Comparison of ENCODE assay signal across 15 cellular contexts in genomic region chr7:134440067-134440466, GRCh38. TPM values are rescaled to one million over a fixed set of nuclear protein-coding genes. Genes with fewer than 3 reads are reported as not detected.
A peak's percentile ranks its signal among the peaks of the same experiment; 100 is the strongest.
DNase-seq lines count a peak whose midpoint lies in the region; ATAC-seq, FAIRE-seq and TF ChIP-seq lines count a peak whose summit lies in the region.
"Had no signal": no experiment of that assay in that cellular context is flagged by ENCODE, and none has a peak within 500 bp of the region (broad histone marks: within the 10 kb centered on the region; RNA-seq: fewer than 3 reads in every experiment).

No MANE protein-coding gene starts in this region.

- TF ChIP-seq CTCF in A549 (IDR thresholded peaks at IDR 0.05) (no peak), adrenal gland (IDR thresholded peaks at IDR 0.05) (no peak), heart right ventricle (IDR thresholded peaks at IDR 0.05) (no peak), omental fat pad (IDR thresholded peaks at IDR 0.05) (no peak)

- POLR2A ChIA-PET in A549 (lab: Yijun Ruan, JAX), result interaction anchor here (1.2 kb wide), 1 partner anchor 8 kb away, joined by 7 read pairs; no protein-coding TSS in a partner anchor

- ATAC-seq in A549 (peak; percentile 7 to 10; a peak in 4 of 6 replicates), heart right ventricle (peak in 7 of 8 donors; percentile 17 to 68 (median 58)), right cardiac atrium (peak; percentile 34 to 57), omental fat pad (ENCODE audit: low FRiP score) (no peak), HG03520 (IDR thresholded peaks at IDR 0.05; ENCODE audit: unreplicated experiment) (no peak)
- ATAC-seq: CD8-positive, alpha-beta T cell; HCT116 had no signal

- no peak overlapping the region for H3K4me2 ChIP-seq in A549

- no peak for DNase-seq in A549 (ENCODE audit: low read depth in 1 of 2, low spot score in 1 of 2)
- DNase-seq in adrenal gland, result peak; percentile 73 to 91 (median 87)
- DNase-seq in heart right ventricle, result peak in 1 of 2 donors; percentile 37
- peak in 1 of 3 donors; percentile 70 for DNase-seq in right cardiac atrium
- no peak for DNase-seq in omental fat pad (ENCODE audit: low spot score)
- DNase-seq in activated effector memory CD4-positive, alpha-beta T cell treated with anti-CD3 and anti-CD28 coated beads, Interleukin-2, amount 50 U/mL, for 16 hours, result no peak
- DNase-seq: Caco-2; CD8-positive, alpha-beta T cell; DMS53; GF-D8; GM23248 had no signal

- no peak for TF ChIP-seq RAD21 in A549 (conservative IDR thresholded peaks at IDR 0.05 in 1 of 2, IDR thresholded peaks at IDR 0.05 in 1 of 2)

- H3K4me1 ChIP-seq in A549 (peaks cover 16% of the 10 kb centered on the region), adrenal gland (replicated peaks in 1 of 2) (peaks cover 16 to 40% of the 10 kb centered on the region in 2 donors), heart right ventricle (peaks cover 0 to 21% (median 13%) of the 10 kb centered on the region in 9 donors), right cardiac atrium (ENCODE audit: control insufficient read depth, insufficient read depth, low read length) (no peaks in the 10 kb centered on the region)

- H3K9me3 ChIP-seq in A549 (peaks cover 7% of the 10 kb centered on the region; the same call in 2 of the 3 replicates), adrenal gland (replicated peaks in 1 of 3) (no peaks in the 10 kb centered on the region), heart right ventricle (peaks cover 0 to 13% (median 0%) of the 10 kb centered on the region in 11 donors), right cardiac atrium (ENCODE audit: control insufficient read depth, low read length) (no peaks in the 10 kb centered on the region)
- H3K9me3 ChIP-seq: Caco-2 had no signal

- WGBS in A549 (ENCODE audit: missing lambda C conversion rate), result 90% methylated on average over 8 of the region's 8 CpGs
- WGBS in adrenal gland, 4 donors, result 37 to 46% (median 43%) methylated on average over 8 of the region's 8 CpGs
- 37 to 55% methylated on average over 8 of the region's 8 CpGs for WGBS in heart right ventricle, 2 donors
- WGBS in right cardiac atrium, result 45% methylated on average over 8 of the region's 8 CpGs

- no peak for FAIRE-seq in A549 (lab: Jason Lieb, UNC)
- FAIRE-seq: A204.1, H54 had no signal

- TF ChIP-seq POLR2A in A549 (IDR thresholded peaks at IDR 0.05; ENCODE audit: low read length) (no peak), adrenal gland (IDR thresholded peaks at IDR 0.05) (peak; percentile 29 to 47)

- H3K36me3 ChIP-seq in adrenal gland (replicated peaks in 1 of 2) (peaks cover 0 to 49% of the 10 kb centered on the region in 2 donors), heart right ventricle (peaks cover 0 to 53% (median 34%) of the 10 kb centered on the region in 9 donors)

- peak overlapping the region in 1 of 2 experiments; percentile 14; a peak in 2 of 6 replicates for H3K27ac ChIP-seq in A549
- H3K27ac ChIP-seq in adrenal gland, result peak overlapping the region; percentile 55 to 89 (median 66)
- H3K27ac ChIP-seq in heart right ventricle, result peak overlapping the region in 2 of 10 donors; percentile 5 to 17
- H3K27ac ChIP-seq in right cardiac atrium (ENCODE audit: low read length), result no peak overlapping the region
- H3K27ac ChIP-seq: GM23248 had no signal

- CTCF ChIA-PET in A549 (lab: Yijun Ruan, JAX), result interaction anchor here (0.6 to 14.5 kb wide), 12 partner anchors 8 to 166 kb away, joined by 3 to 258 read pairs (median 7); partner anchors contain the start of gene AKR1B1

- intact Hi-C loops in adrenal gland (cut with DNase I) (no loop called here), heart right ventricle (cut with DNase I) (loop anchor here in 1 of 10 donors (2.0 kb wide), 1 partner anchor 73 kb away; no protein-coding TSS in a partner anchor), right cardiac atrium (cut with DNase I) (no loop called here)

- H3K27me3 ChIP-seq in adrenal gland (no peaks in the 10 kb centered on the region), heart right ventricle (no peaks in the 10 kb centered on the region), right cardiac atrium (ENCODE audit: control insufficient read depth, insufficient read depth) (no peaks in the 10 kb centered on the region)

- no peak overlapping the region for H3K4me3 ChIP-seq in A549
- H3K4me3 ChIP-seq in adrenal gland, result no peak overlapping the region
- no peak overlapping the region for H3K4me3 ChIP-seq in heart right ventricle
- H3K4me3 ChIP-seq in right cardiac atrium (ENCODE audit: low read length), result no peak overlapping the region
- H3K4me3 ChIP-seq: GM23248 had no signal

- TF ChIP-seq EP300 in A549 (IDR thresholded peaks at IDR 0.05), result no peak

TF ChIP-seq in A549, 52 proteins besides CTCF, POLR2A, EP300 and RAD21:
- TF ChIP-seq MAX (IDR thresholded peaks at IDR 0.05) (no peak), RCOR1 (IDR thresholded peaks at IDR 0.05; ENCODE audit: low read depth, low read length) (no peak), RFX5 (IDR thresholded peaks at IDR 0.05) (no peak), BCL3 (IDR thresholded peaks at IDR 0.05) (no peak), ZC3H11A (IDR thresholded peaks at IDR 0.05) (no peak), CBX2 (IDR thresholded peaks at IDR 0.05; ENCODE audit: borderline replicate concordance, low read depth) (no peak), FOSB (CRISPR knock-in tag; IDR thresholded peaks at IDR 0.05) (no peak), FOSL2 (IDR thresholded peaks at IDR 0.05) (no peak), FOSL2 (CRISPR knock-in tag; IDR thresholded peaks at IDR 0.05) (no peak), GATA3 (IDR thresholded peaks at IDR 0.05; ENCODE audit: borderline replicate concordance) (no peak), CHD2 (IDR thresholded peaks at IDR 0.05; ENCODE audit: low read length, partially characterized antibody) (no peak), CBX8 (IDR thresholded peaks at IDR 0.05) (no peak)

RNA-seq across cellular contexts. Expression of gene AKR1B1, which starts 18.8 kb away (rescaled TPM):
- polyA plus RNA-seq in A549 (2011; rRNA removed), result 1,636 and 1,761 TPM in 2 replicates
- polyA plus RNA-seq in A549 (2012; cell fraction: cytosol; rRNA removed), result 1,617 and 1,738 TPM in 2 replicates
- 1,542 and 1,798 TPM in 2 replicates for polyA plus RNA-seq in A549 (2012; cell fraction: nucleus; rRNA removed)
- 4,339 to 6,918 TPM (median 6,205 TPM) in 3 replicates for polyA plus RNA-seq in A549 (2017; fragmentation: RNase III; extraction: RNeasy Plus Mini Kit Qiagen cat#74134 plus additional on column Dnase treatment)
- 620 and 678 TPM in 2 replicates for polyA minus RNA-seq in A549 (2011; rRNA and poly(A)+ RNA removed)
- total RNA-seq in adrenal gland, result 1,000 to 10,000 TPM; 1,560 to 4,669 (median 4,059) TPM
- polyA plus RNA-seq in adrenal gland, result 1,000 to 10,000 TPM; 1,140 to 3,530 (median 1,408) TPM
- 100 to 1,000 TPM; 128 to 231 (median 181) TPM for total RNA-seq in heart right ventricle
- polyA plus RNA-seq in heart right ventricle, result 100 to 1,000 TPM in 1 of 2 donors, 10 to 100 TPM in 1; 96.6 to 317 TPM
- total RNA-seq in right cardiac atrium, result 100 to 1,000 TPM; 133 to 191 (median 159) TPM
- 211 TPM for polyA plus RNA-seq in right cardiac atrium
- 100 to 1,000 TPM in 3 of 4 donors, 10 to 100 TPM in 1; 66.0 to 110 (median 104) TPM for total RNA-seq in omental fat pad

Comparison
In these comparisons a context has a peak if more than half of its experiments do, and no peak if none do; other contexts are left out.
1. ATAC-seq: peak in A549 (2 of 2), heart right ventricle (7 of 8) and right cardiac atrium (2 of 2); none in omental fat pad (single experiment) and HG03520 (single experiment).
2. DNase-seq: peak in adrenal gland (7 of 7); none in A549 (0 of 2), omental fat pad (single experiment) and activated effector memory CD4-positive, alpha-beta T cell treated with anti-CD3 and anti-CD28 coated beads, Interleukin-2, amount 50 U/mL, for 16 hours (single experiment).
3. RNA of gene AKR1B1, which starts 18.8 kb away (total RNA-seq): 1,560 to 4,669 TPM in adrenal gland; 128 to 231 TPM in heart right ventricle, 133 to 191 TPM in right cardiac atrium and 66.0 to 110 TPM in omental fat pad; every median in the first group is over 4 times any median in the second.